In genomic region chr4:8403173-8403753, GRCh38 we compare ENCODE assay signal across 8 cellular contexts. TPM values are rescaled to one million over a fixed set of nuclear protein-coding genes. Genes with fewer than 3 reads are reported as not detected.
DNase-seq lines count a peak whose midpoint lies in the region; FAIRE-seq and TF ChIP-seq lines count a peak whose summit lies in the region.

No MANE protein-coding gene starts in this region.

- no peak for TF ChIP-seq POLR2A in vagina (IDR thresholded peaks at IDR 0.05)

- intact Hi-C loops in Caco-2 (cut with micrococcal nuclease; ENCODE audit: unreplicated experiment) = loop anchor here (1.0 kb wide), 2 partner anchors 161 to 226 kb away; no protein-coding TSS in a partner anchor
- intact Hi-C loops in vagina (cut with DNase I) = loop anchor here (10.0 kb wide), 1 partner anchor 128 kb away; no protein-coding TSS in a partner anchor

- H3K4me3 Mint-ChIP-seq in Caco-2 (ENCODE audit: unreplicated experiment) (no peak overlapping the region), osteocyte (ENCODE audit: unreplicated experiment) (no peak overlapping the region)
- no peak overlapping the region for H3K4me3 Mint-ChIP-seq in activated naive CD4-positive, alpha-beta T cell treated with anti-CD3 and anti-CD28 coated beads, Interleukin-2, amount 10 ng/mL, durations not matched to agents 7 days and 5 days

- no peak for FAIRE-seq in HTR-8/SVneo (lab: Jason Lieb, UNC)
- FAIRE-seq in RCC 7860 (lab: Jason Lieb, UNC) = peak; percentile 40

- H3K4me1 ChIP-seq in Caco-2 = no peaks in the 10 kb centered on the region
- H3K4me1 ChIP-seq in vagina = peaks cover 23% of the 10 kb centered on the region

- peak; percentile 79 to 87 for TF ChIP-seq CTCF in Caco-2 (IDR thresholded peaks at IDR 0.05; ENCODE audit: insufficient read depth in 1 of 2, low read depth in 1 of 2, low read length in 1 of 2, severe bottlenecking in 1 of 2, unreplicated experiment in 1 of 2)
- TF ChIP-seq CTCF in osteocyte (IDR thresholded peaks at IDR 0.05) = peak; percentile 97
- peak; percentile 89 to 92 (median 91) for TF ChIP-seq CTCF in vagina (IDR thresholded peaks at IDR 0.05)

- no peak overlapping the region for H3K27ac Mint-ChIP-seq in Caco-2 (ENCODE audit: unreplicated experiment)
- no peak overlapping the region for H3K27ac Mint-ChIP-seq in activated naive CD4-positive, alpha-beta T cell treated with anti-CD3 and anti-CD28 coated beads, Interleukin-2, amount 10 ng/mL, durations not matched to agents 7 days and 5 days
- H3K27ac Mint-ChIP-seq in osteocyte (ENCODE audit: unreplicated experiment) = no peak overlapping the region

- H3K9me3 ChIP-seq in Caco-2 (no peaks in the 10 kb centered on the region), vagina (no peaks in the 10 kb centered on the region)

- H3K4me3 ChIP-seq in Caco-2 (ENCODE audit: low read depth, low read length) = no peak overlapping the region
- no peak overlapping the region for H3K4me3 ChIP-seq in vagina

- CTCF ChIA-PET in Caco-2 (lab: Charles Lee) = interaction anchor here (0.6 to 3.1 kb wide), 4 partner anchors 83 to 227 kb away, joined by 3 to 27 read pairs (median 10); no protein-coding TSS in a partner anchor
- CTCF ChIA-PET in activated naive CD4-positive, alpha-beta T cell treated with anti-CD3 and anti-CD28 coated beads, Interleukin-2, amount 10 ng/mL, durations not matched to agents 7 days and 5 days (lab: Charles Lee) = interaction anchor here (0.9 to 4.0 kb wide), 11 partner anchors 12 to 227 kb away, joined by 3 to 25 read pairs (median 4); no protein-coding TSS in a partner anchor

- no TSS peak for BruUV-seq in Caco-2 (replicated peaks; lab: Mats Ljungman, UMichigan)

- peak overlapping the region; percentile 76 for H3K27ac ChIP-seq in vagina

- H3K27me3 Mint-ChIP-seq in Caco-2 (ENCODE audit: insufficient read depth, unreplicated experiment) (no peaks in the 10 kb centered on the region), osteocyte (ENCODE audit: unreplicated experiment) (no peaks in the 10 kb centered on the region)
- H3K27me3 Mint-ChIP-seq in activated naive CD4-positive, alpha-beta T cell treated with anti-CD3 and anti-CD28 coated beads, Interleukin-2, amount 10 ng/mL, durations not matched to agents 7 days and 5 days = no peaks in the 10 kb centered on the region

- no peaks in the 10 kb centered on the region for H3K36me3 ChIP-seq in Caco-2 (ENCODE audit: control insufficient read depth, insufficient read depth, low read length)
- peaks cover 0 to 41% of the 10 kb centered on the region in 2 donors for H3K36me3 ChIP-seq in vagina

- DNase-seq in Caco-2 = peak; percentile 60 to 85
- DNase-seq in HTR-8/SVneo (ENCODE audit: insufficient read length, low spot score) = peak; percentile 91
- peak; percentile 55 for DNase-seq in RCC 7860 (ENCODE audit: low spot score)
- DNase-seq in activated naive CD4-positive, alpha-beta T cell treated with anti-CD3 and anti-CD28 coated beads, Interleukin-2, amount 10 ng/mL, durations not matched to agents 7 days and 5 days = peak; percentile 63
- peak; percentile 76 for DNase-seq in globus pallidus (ENCODE audit: low spot score)
- peak; percentile 93 for DNase-seq in osteocyte (ENCODE audit: extremely low spot score, unreplicated experiment)
- no peak for DNase-seq in vagina (ENCODE audit: extremely low spot score in 2 of 2)
- DNase-seq in NK-92 treated with Interleukin-12 subunit alpha and Interleukin-12 subunit beta, amount 100 ng/mL, for 24 hours (lab: John Stamatoyannopoulos, UW) = no peak

- POLR2A ChIA-PET in Caco-2 (lab: Charles Lee) = no interaction called here

- H3K36me3 Mint-ChIP-seq in Caco-2 (ENCODE audit: insufficient read depth, unreplicated experiment) (no peaks in the 10 kb centered on the region), osteocyte (ENCODE audit: unreplicated experiment) (peaks cover 27% of the 10 kb centered on the region)
- H3K36me3 Mint-ChIP-seq in activated naive CD4-positive, alpha-beta T cell treated with anti-CD3 and anti-CD28 coated beads, Interleukin-2, amount 10 ng/mL, durations not matched to agents 7 days and 5 days = no peaks in the 10 kb centered on the region

- no peaks in the 10 kb centered on the region for H3K27me3 ChIP-seq in Caco-2 (replicated peaks; ENCODE audit: control insufficient read depth, insufficient read depth, low read length)
- H3K27me3 ChIP-seq in vagina = no peaks in the 10 kb centered on the region

- H3K4me1 Mint-ChIP-seq in Caco-2 (ENCODE audit: low read depth, unreplicated experiment) = no peaks in the 10 kb centered on the region
- H3K4me1 Mint-ChIP-seq in activated naive CD4-positive, alpha-beta T cell treated with anti-CD3 and anti-CD28 coated beads, Interleukin-2, amount 10 ng/mL, durations not matched to agents 7 days and 5 days = no peaks in the 10 kb centered on the region
- peaks cover 5% of the 10 kb centered on the region for H3K4me1 Mint-ChIP-seq in osteocyte (ENCODE audit: unreplicated experiment)

- no peaks in the 10 kb centered on the region for H3K9me3 Mint-ChIP-seq in Caco-2 (ENCODE audit: unreplicated experiment)
- H3K9me3 Mint-ChIP-seq in activated naive CD4-positive, alpha-beta T cell treated with anti-CD3 and anti-CD28 coated beads, Interleukin-2, amount 10 ng/mL, durations not matched to agents 7 days and 5 days = no peaks in the 10 kb centered on the region
- no peaks in the 10 kb centered on the region for H3K9me3 Mint-ChIP-seq in osteocyte (ENCODE audit: unreplicated experiment)

RNA-seq across cellular contexts. Expression of gene ACOX3, which starts 37.3 kb away (rescaled TPM):
- total RNA-seq in Caco-2 (2022) (11.5 and 14.1 TPM in 2 replicates), osteocyte (25.2 and 25.9 TPM in 2 replicates), vagina (46.9 TPM)

RNA-seq across cellular contexts. Expression of gene TRMT44, which starts 37.3 kb away (rescaled TPM):
- total RNA-seq in Caco-2 (2022) (22.3 and 23.4 TPM in 2 replicates), osteocyte (20.4 and 24.5 TPM in 2 replicates), vagina (19.2 TPM)

Comparison
In these comparisons a context has a peak if more than half of its experiments do, and no peak if none do; other contexts are left out.
1. DNase-seq: peak in Caco-2 (2 of 2), HTR-8/SVneo (single experiment), RCC 7860 (single experiment), activated naive CD4-positive, alpha-beta T cell treated with anti-CD3 and anti-CD28 coated beads, Interleukin-2, amount 10 ng/mL, durations not matched to agents 7 days and 5 days (single experiment), globus pallidus (single experiment) and osteocyte (single experiment); none in vagina (0 of 2) and NK-92 treated with Interleukin-12 subunit alpha and Interleukin-12 subunit beta, amount 100 ng/mL, for 24 hours (single experiment).
2. Peak in every context shown above with its lines, with median percentiles within 50 percentile points of each other: CTCF ChIP-seq.